ENCODE assay signal across 7 cellular contexts in the genomic region with DNA sequence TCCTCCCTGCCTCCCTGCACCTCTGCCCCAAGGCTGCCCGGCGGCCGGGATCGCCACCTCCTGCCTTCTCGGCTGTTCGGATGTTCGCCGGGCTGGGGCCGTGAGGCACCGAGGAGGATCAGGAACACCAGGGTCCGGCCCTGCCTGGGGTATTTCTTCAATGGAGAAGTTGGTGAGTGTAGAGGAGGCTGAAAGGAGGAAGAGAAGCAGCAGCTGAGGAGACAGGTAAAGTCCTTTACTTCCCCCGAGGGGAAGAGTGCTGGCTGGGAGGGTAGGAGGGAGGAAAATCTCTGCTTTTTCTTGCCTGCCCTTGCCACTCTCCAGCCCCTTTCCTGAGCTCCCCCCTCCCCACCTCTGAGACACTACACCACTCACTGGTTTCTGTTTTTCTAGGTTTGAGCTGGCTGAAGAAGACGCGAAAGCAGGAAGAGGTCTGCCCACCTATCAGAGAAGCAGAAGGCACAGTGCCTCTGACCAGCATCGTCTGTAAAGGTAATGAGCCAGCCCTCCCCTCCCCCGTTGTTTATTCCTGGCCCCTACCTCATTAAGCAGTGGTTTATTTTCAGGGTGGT. TPM values are rescaled to one million over a fixed set of nuclear protein-coding genes. Genes with fewer than 3 reads are reported as not detected.
A peak's percentile ranks its signal among the peaks of the same experiment; 100 is the strongest.
DNase-seq lines count a peak whose midpoint lies in the region; ATAC-seq and TF ChIP-seq lines count a peak whose summit lies in the region.

No MANE protein-coding gene starts in this region.

- H3K9me3 ChIP-seq in HUES64 (ENCODE audit: insufficient read depth, low read depth, low read length) (no peaks in the 10 kb centered on the region), osteoblast (ENCODE audit: low read depth, low read length) (no peaks in the 10 kb centered on the region)

- no peak for TF ChIP-seq CTCF in GM13976 (IDR thresholded peaks at IDR 0.05; ENCODE audit: borderline replicate concordance, control extremely low read depth, extremely low read depth, insufficient read depth, missing control alignments)
- no peak for TF ChIP-seq CTCF in osteoblast (IDR thresholded peaks at IDR 0.05; ENCODE audit: extremely low read depth, low read depth, low read length)

- peaks cover 79% of the 10 kb centered on the region for H3K79me2 ChIP-seq in osteoblast (ENCODE audit: insufficient read depth, low read length)

- H2AFZ ChIP-seq in osteoblast (ENCODE audit: low read length) = peak overlapping the region; percentile 82

- H3K4me1 ChIP-seq in HUES64 (ENCODE audit: insufficient read depth, low read length) (peaks cover 10% of the 10 kb centered on the region), osteoblast (ENCODE audit: insufficient read depth, low read length) (peaks cover 17% of the 10 kb centered on the region)

- H3K36me3 ChIP-seq in HUES64 (ENCODE audit: insufficient read depth, low read length) (peaks cover 26% of the 10 kb centered on the region), osteoblast (ENCODE audit: insufficient read depth, low read length) (peaks cover 3% of the 10 kb centered on the region)

- peak overlapping the region; percentile 67 for H3K9ac ChIP-seq in HUES64 (ENCODE audit: low read depth, low read length)

- H3K27ac ChIP-seq in HUES64 (ENCODE audit: low read depth, low read length) (peak overlapping the region; percentile 69), osteoblast (ENCODE audit: low read depth, low read length) (peak overlapping the region; percentile 61)

- 2% methylated on average over 16 of the region's 16 CpGs for WGBS in HUES64

- peak; percentile 42 for ATAC-seq in GM21576 (IDR thresholded peaks at IDR 0.05; ENCODE audit: unreplicated experiment)
- peak; percentile 3 for ATAC-seq in esophagus mucosa

- in situ Hi-C loops in GM13976 (cut with MboI; ENCODE audit: low sequenced_read_pairs, unreplicated experiment) = no loop called here

- peak overlapping the region; percentile 83 for H3K4me2 ChIP-seq in osteoblast (ENCODE audit: insufficient read depth, low read length)

- H4K20me1 ChIP-seq in osteoblast (ENCODE audit: insufficient read depth, low read length) = no peaks in the 10 kb centered on the region

- peak; percentile 40 for DNase-seq in GM13976 (ENCODE audit: low spot score)
- DNase-seq in activated CD4-positive, CD25-positive, alpha-beta regulatory T cell treated with anti-CD3 and anti-CD28 coated beads, Interleukin-2, amount 50 U/mL, for 16 hours (ENCODE audit: low read depth, low spot score) = peak; percentile 11
- DNase-seq in osteoblast (ENCODE audit: insufficient read length, low spot score, missing footprints) = no peak
- no peak for DNase-seq in NCI-H2171 treated with DMSO at 0.1 percent for 48 hours (lab: John Stamatoyannopoulos, UW)

- peak overlapping the region; percentile 77 for H3K4me3 ChIP-seq in HUES64 (ENCODE audit: low read length)
- peak overlapping the region; percentile 89 for H3K4me3 ChIP-seq in osteoblast (ENCODE audit: insufficient read depth, low read length)

- H3K27me3 ChIP-seq in HUES64 (ENCODE audit: insufficient read depth, low read length) = no peaks in the 10 kb centered on the region
- no peaks in the 10 kb centered on the region for H3K27me3 ChIP-seq in osteoblast (ENCODE audit: insufficient read depth, low read length)

RNA-seq across cellular contexts. Expression of gene ASB7, which starts 0.5 kb away (rescaled TPM):
- 6.9 TPM for polyA plus RNA-seq in HUES64 (2013, experiment 1 of 2)
- polyA plus RNA-seq in HUES64 (2013, experiment 2 of 2) = 6.3 TPM
- total RNA-seq in esophagus mucosa (8.3 TPM), osteoblast (17.1 and 18.1 TPM in 2 replicates)

RNA-seq across cellular contexts. Expression of gene LINS1, which starts 0.9 kb away (rescaled TPM):
- polyA plus RNA-seq in HUES64 (2013, experiment 1 of 2) = 9.2 TPM
- polyA plus RNA-seq in HUES64 (2013, experiment 2 of 2) = 9.5 TPM
- total RNA-seq in esophagus mucosa (14.6 TPM), osteoblast (14.8 and 16.8 TPM in 2 replicates)

Comparison
In these comparisons a context has a peak if more than half of its experiments do, and no peak if none do; other contexts are left out.
1. DNase-seq: peak in GM13976 (single experiment) and activated CD4-positive, CD25-positive, alpha-beta regulatory T cell treated with anti-CD3 and anti-CD28 coated beads, Interleukin-2, amount 50 U/mL, for 16 hours (single experiment); none in osteoblast (single experiment) and NCI-H2171 treated with DMSO at 0.1 percent for 48 hours (single experiment).